Comparison of ENCODE assay signal across 1 cellular context in genomic region chr3:10322355-10322715, GRCh38.
A peak's percentile ranks its signal among the peaks of the same experiment; 100 is the strongest.
TF ChIP-seq lines count a peak whose summit lies in the region.

No MANE protein-coding gene starts in this region.

TF ChIP-seq in K562, 482 proteins besides CTCF, POLR2A, EP300 and RAD21:
- TF ChIP-seq PKNOX1 (IDR thresholded peaks at IDR 0.05) (no peak), EGR1 (conservative IDR thresholded peaks at IDR 0.05) (peak; percentile 74), SMC3 (conservative IDR thresholded peaks at IDR 0.05; ENCODE audit: insufficient read depth, low read depth, low read length) (peak; percentile 31; the same call in 1 of the 2 replicates), STAG1 (CRISPR knock-in tag; IDR thresholded peaks at IDR 0.05; ENCODE audit: borderline replicate concordance) (peak; percentile 49; the same call in 1 of the 2 replicates), CTCFL (IDR thresholded peaks at IDR 0.05; ENCODE audit: borderline replicate concordance, insufficient read depth, low read depth, low read length, poor library complexity, severe bottlenecking) (peak; percentile 42), CC2D1A (IDR thresholded peaks at IDR 0.05) (peak; percentile 47; the same call in 1 of the 2 replicates), VEZF1 (CRISPR knock-in tag; IDR thresholded peaks at IDR 0.05) (0 out of 2 replicates have a peak, but pooled peaks have one; percentile 19), ZNF699 (CRISPR knock-in tag; IDR thresholded peaks at IDR 0.05; ENCODE audit: insufficient replicate concordance) (no peak)
